ENCODE assay signal across 8 cellular contexts in the genomic region with DNA sequence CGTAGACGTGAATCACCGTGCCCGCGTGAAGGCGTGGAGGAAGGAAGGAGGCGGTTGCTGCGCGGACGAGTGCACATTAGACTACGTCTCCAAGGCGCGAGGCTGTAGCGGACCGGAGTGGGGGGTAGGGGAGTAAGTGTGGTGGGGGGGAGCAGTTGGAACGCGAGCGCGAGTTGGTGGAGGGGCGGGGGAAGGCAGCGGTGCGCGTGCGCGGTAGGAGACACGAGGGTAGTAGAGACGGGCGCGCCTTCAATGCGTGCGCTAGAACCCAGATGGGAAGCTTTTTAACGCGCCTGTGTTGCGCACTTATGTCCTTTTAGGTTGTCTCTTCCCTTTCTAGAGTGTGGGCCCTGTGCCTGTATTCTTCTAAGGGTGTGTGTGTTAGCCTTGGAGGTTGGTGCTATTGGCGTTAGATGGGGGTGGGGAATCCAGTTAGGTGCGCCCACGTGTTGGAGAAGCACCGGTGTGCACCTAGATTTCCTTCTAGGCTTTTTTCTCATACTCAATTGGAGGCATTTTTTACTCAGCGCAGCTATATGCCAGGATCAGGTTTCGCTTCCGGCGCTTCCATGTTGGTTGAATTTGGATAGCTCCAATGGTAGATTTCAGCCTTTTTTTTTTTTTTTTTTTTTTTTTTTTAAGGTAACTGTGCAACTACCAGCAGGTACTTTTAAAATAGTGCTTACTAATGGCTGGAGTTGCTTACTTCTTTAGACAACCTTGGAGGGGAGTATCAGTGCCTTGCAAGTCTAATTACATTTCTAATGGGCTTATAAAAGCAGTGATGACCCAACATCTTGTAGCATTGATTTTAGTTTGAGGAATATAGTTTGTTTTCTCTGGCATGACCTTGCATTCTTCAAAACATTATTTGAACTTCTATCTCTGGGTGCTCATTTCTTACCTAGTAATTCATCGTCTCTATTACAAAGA. TPM values are rescaled to one million over a fixed set of nuclear protein-coding genes. Genes with fewer than 3 reads are reported as not detected.
DNase-seq lines count a peak whose midpoint lies in the region; ATAC-seq and TF ChIP-seq lines count a peak whose summit lies in the region.

No MANE protein-coding gene starts in this region.

- WGBS in lower leg skin, 2 donors: 3% methylated on average over 42 to 43 of the region's 43 CpGs

- no peaks in the 10 kb centered on the region for H3K9me3 Mint-ChIP-seq in Calu3 (ENCODE audit: low read depth, unreplicated experiment)

- H3K27ac ChIP-seq in dorsolateral prefrontal cortex: peak overlapping the region in 58 of 59 donors; percentile 77 to 98 (median 94)

- no peaks in the 10 kb centered on the region for H3K27me3 Mint-ChIP-seq in Calu3 (ENCODE audit: unreplicated experiment)

- peak overlapping the region; percentile 53 to 98 (median 87) for H3K4me3 ChIP-seq in dorsolateral prefrontal cortex
- peak overlapping the region; percentile 86 for H3K4me3 ChIP-seq in lower leg skin (ENCODE audit: low read depth, poor library complexity, severe bottlenecking)

- peak; percentile 70 for DNase-seq in Calu3
- DNase-seq in NCI-H526 treated with DMSO at 0.1 percent for 48 hours (lab: John Stamatoyannopoulos, UW): peak; percentile 40
- peak; percentile 84 to 87 for DNase-seq in activated CD4-positive, alpha-beta T cell treated with anti-CD3 and anti-CD28 coated beads, Interleukin-2, amount 50 U/mL, for 48 hours
- peak; percentile 53 to 81 (median 68) for DNase-seq in dorsolateral prefrontal cortex
- peak; percentile 74 to 95 for DNase-seq in lower leg skin (ENCODE audit: low spot score in 2 of 2)
- DNase-seq in stimulated activated CD4-positive, alpha-beta T cell treated with anti-CD3 and anti-CD28 coated beads, Interleukin-4, amount 100 ng/mL, for 48 hours (ENCODE audit: low read depth in 2 of 2): peak; percentile 78 to 80

- no TSS peak for BruUV-seq in Calu3 (replicated peaks; lab: Mats Ljungman, UMichigan)

- intact Hi-C loops in Calu3 (cut with micrococcal nuclease; ENCODE audit: unreplicated experiment) (loop anchor here (2.0 kb wide), 1 partner anchor 14 kb away; no protein-coding TSS in a partner anchor), dorsolateral prefrontal cortex (cut with DNase I) (loop anchor here (2.0 to 10.0 kb wide), 5 partner anchors 38 to 962 kb away; partner anchors contain the start of genes ATG101 (in 1 of the 2) and SPRYD3 (in 1 of the 2)), lower leg skin (cut with DNase I; ENCODE audit: low total_unique reads) (no loop called here)

- CTCF ChIA-PET in Calu3 (lab: Charles Lee): interaction anchor here (0.7 to 1.3 kb wide), 4 partner anchors 23 to 860 kb away, joined by 3 to 6 read pairs (median 4); no protein-coding TSS in a partner anchor

- TF ChIP-seq CTCF in Calu3 (IDR thresholded peaks at IDR 0.05; ENCODE audit: unreplicated experiment) (no peak), dorsolateral prefrontal cortex (IDR thresholded peaks at IDR 0.05 in 54 of 56, conservative IDR thresholded peaks at IDR 0.05 in 2 of 56; ENCODE audit: low read depth in 1 of 56, partially characterized antibody in 56 of 56) (no peak), lower leg skin (IDR thresholded peaks at IDR 0.05) (no peak)

- H3K27ac Mint-ChIP-seq in Calu3 (ENCODE audit: unreplicated experiment): peak overlapping the region; percentile 94

- peak overlapping the region; percentile 95 for H3K4me3 Mint-ChIP-seq in Calu3 (ENCODE audit: low read depth, unreplicated experiment)

- peaks cover 51% of the 10 kb centered on the region for H3K36me3 Mint-ChIP-seq in Calu3 (ENCODE audit: insufficient read depth, unreplicated experiment)

- H3K27me3 ChIP-seq in dorsolateral prefrontal cortex: no peaks in the 10 kb centered on the region

- ATAC-seq in HG02885 (IDR thresholded peaks at IDR 0.05; ENCODE audit: poor library complexity, unreplicated experiment) (peak; percentile 35), HG03280 (IDR thresholded peaks at IDR 0.05; ENCODE audit: unreplicated experiment) (no peak)

- TF ChIP-seq POLR2A in lower leg skin (IDR thresholded peaks at IDR 0.05): no peak

- peaks cover 23% of the 10 kb centered on the region for H3K4me1 Mint-ChIP-seq in Calu3 (ENCODE audit: low read depth, unreplicated experiment)

RNA-seq across cellular contexts. Expression of gene EIF4B, which starts 0.8 kb away (rescaled TPM):
- total RNA-seq in Calu3 (2022): 242 and 272 TPM in 2 replicates
- total RNA-seq in dorsolateral prefrontal cortex: 100 to 1,000 TPM; 207 to 375 (median 283) TPM
- 100 to 1,000 TPM; 499 to 623 (median 546) TPM for total RNA-seq in lower leg skin

RNA-seq across cellular contexts. Expression of gene TNS2, which starts 42.8 kb away (rescaled TPM):
- 1.3 and 4.7 TPM in 2 replicates for total RNA-seq in Calu3 (2022)
- 100 to 1,000 TPM in 57 of 120 experiments, 10 to 100 TPM in 63; 51.8 to 194 (median 96.4) TPM for total RNA-seq in dorsolateral prefrontal cortex
- total RNA-seq in lower leg skin: 10 to 100 TPM; 21.8 to 87.1 (median 65.9) TPM

RNA-seq across cellular contexts. Expression of gene KRT18, which starts 58.2 kb away (rescaled TPM):
- total RNA-seq in Calu3 (2022) (1,777 and 1,816 TPM in 2 replicates), dorsolateral prefrontal cortex (1 to 10 TPM in 54 of 120 experiments, under 1 TPM in 47, not detected in 19; 0.32 to 3.8 (median 1.0) TPM), lower leg skin (10 to 100 TPM; 23.3 to 97.2 (median 70.9) TPM)

Comparison
In these comparisons a context has a peak if more than half of its experiments do, and no peak if none do; other contexts are left out.
1. RNA of gene KRT18, which starts 58.2 kb away (total RNA-seq): 1,777 to 1,816 TPM in Calu3; 23.3 to 97.2 TPM in lower leg skin and 0.32 to 3.8 TPM in dorsolateral prefrontal cortex; every median in the first group is over 10 times any median in the second.
2. Peak in every context shown above with its lines, with median percentiles within 50 percentile points of each other: DNase-seq.